In the genomic region with DNA sequence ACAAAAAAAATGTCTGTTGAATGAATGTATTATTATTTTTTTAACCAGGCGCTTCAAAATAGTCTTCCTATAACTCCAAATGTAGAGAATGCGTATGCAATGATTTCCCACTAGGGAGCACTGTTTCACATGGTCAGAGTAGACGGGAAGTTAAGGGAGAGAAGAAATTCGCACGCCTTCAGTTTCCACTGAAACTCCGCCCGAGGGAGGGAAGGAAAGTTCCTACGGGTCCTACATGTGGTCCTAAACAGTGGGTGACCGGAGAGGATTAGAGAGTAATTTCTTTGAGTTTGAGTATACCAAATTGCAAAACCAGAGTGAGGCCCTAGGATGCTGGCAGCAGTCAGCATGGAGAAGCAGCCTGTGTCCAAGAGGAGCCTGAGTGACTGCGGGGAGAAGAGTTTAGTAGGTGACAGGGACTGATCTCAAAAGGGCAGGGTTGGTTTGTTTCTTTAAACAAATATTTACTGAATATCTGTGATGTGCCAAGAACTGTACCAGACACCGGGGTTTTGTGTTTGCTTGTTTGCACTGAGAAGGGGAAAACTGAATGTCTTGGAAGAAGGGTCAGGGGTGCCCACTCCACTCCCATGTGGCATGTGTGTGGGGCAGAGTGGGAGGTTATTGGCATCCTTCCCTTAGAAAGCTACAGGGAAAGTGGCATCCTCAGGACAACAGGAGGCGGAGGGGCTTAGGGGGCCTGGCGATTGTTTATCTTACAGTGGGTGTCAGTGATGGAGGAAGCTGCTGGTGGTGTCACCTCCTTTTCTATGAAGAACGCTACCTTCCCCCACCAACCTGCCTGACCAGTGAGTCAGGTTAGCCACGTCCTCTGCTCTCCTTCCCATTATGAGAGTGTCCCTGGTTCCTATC, we compare ENCODE assay signal across 1 cellular context.
A peak's percentile ranks its signal among the peaks of the same experiment; 100 is the strongest.
TF ChIP-seq lines count a peak whose summit lies in the region.

No MANE protein-coding gene starts in this region.

TF ChIP-seq in GM12878, 131 proteins besides CTCF, POLR2A, EP300 and RAD21 (continued from another document):
- TF ChIP-seq E4F1 (IDR thresholded peaks at IDR 0.05; ENCODE audit: borderline replicate concordance, partially characterized antibody) (no peak), MEF2A (IDR thresholded peaks at IDR 0.05; ENCODE audit: insufficient read depth, low read depth, low read length) (0 out of 2 replicates have a peak, but pooled peaks have one; percentile 9)
- TF ChIP-seq, protein P1, sequence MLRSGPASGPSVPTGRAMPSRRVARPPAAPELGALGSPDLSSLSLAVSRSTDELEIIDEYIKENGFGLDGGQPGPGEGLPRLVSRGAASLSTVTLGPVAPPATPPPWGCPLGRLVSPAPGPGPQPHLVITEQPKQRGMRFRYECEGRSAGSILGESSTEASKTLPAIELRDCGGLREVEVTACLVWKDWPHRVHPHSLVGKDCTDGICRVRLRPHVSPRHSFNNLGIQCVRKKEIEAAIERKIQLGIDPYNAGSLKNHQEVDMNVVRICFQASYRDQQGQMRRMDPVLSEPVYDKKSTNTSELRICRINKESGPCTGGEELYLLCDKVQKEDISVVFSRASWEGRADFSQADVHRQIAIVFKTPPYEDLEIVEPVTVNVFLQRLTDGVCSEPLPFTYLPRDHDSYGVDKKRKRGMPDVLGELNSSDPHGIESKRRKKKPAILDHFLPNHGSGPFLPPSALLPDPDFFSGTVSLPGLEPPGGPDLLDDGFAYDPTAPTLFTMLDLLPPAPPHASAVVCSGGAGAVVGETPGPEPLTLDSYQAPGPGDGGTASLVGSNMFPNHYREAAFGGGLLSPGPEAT (IDR thresholded peaks at IDR 0.05; ENCODE audit: low read depth) = no peak
